1 cellular context compared by ENCODE assay signal in the genomic region with DNA sequence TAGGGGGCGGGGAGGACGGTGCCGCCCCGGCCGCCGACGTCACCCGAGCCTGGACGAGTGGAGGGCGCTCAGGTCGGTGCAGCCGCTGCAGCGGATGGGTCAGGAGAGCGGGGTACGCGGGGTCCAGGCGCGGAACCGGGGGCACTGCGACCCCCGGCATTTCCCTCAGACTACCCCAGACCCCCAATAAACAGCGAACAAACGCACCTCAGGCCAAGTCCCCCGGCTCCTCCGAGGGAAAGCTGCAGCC.
TF ChIP-seq lines count a peak whose summit lies in the region.

No MANE protein-coding gene starts in this region.

TF ChIP-seq in HEK293, 187 proteins besides CTCF, POLR2A, EP300 and RAD21 (continued from another document):
- TF ChIP-seq, protein P1, sequence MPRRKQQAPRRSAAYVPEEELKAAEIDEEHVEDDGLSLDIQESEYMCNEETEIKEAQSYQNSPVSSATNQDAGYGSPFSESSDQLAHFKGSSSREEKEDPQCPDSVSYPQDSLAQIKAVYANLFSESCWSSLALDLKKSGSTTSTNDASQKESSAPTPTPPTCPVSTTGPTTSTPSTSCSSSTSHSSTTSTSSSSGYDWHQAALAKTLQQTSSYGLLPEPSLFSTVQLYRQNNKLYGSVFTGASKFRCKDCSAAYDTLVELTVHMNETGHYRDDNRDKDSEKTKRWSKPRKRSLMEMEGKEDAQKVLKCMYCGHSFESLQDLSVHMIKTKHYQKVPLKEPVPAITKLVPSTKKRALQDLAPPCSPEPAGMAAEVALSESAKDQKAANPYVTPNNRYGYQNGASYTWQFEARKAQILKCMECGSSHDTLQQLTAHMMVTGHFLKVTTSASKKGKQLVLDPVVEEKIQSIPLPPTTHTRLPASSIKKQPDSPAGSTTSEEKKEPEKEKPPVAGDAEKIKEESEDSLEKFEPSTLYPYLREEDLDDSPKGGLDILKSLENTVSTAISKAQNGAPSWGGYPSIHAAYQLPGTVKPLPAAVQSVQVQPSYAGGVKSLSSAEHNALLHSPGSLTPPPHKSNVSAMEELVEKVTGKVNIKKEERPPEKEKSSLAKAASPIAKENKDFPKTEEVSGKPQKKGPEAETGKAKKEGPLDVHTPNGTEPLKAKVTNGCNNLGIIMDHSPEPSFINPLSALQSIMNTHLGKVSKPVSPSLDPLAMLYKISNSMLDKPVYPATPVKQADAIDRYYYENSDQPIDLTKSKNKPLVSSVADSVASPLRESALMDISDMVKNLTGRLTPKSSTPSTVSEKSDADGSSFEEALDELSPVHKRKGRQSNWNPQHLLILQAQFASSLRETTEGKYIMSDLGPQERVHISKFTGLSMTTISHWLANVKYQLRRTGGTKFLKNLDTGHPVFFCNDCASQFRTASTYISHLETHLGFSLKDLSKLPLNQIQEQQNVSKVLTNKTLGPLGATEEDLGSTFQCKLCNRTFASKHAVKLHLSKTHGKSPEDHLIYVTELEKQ (tag by site-specific recombination; IDR thresholded peaks at IDR 0.05; ENCODE audit: borderline replicate concordance): no peak
- no peak for TF ChIP-seq ZNF133 (tag by site-specific recombination; IDR thresholded peaks at IDR 0.05)
